1 cellular context compared by ENCODE assay signal in genomic region chr14:38261620-38262019, GRCh38.
TF ChIP-seq lines count a peak whose summit lies in the region.

No MANE protein-coding gene starts in this region.

TF ChIP-seq in HepG2, 621 proteins besides CTCF, POLR2A, EP300 and RAD21 (continued from another document):
- TF ChIP-seq ATF4 (CRISPR knock-in tag; IDR thresholded peaks at IDR 0.05): peak in 1 of 2 experiments; percentile 72; a peak in 1 of 4 replicates
- TF ChIP-seq, protein P1, sequence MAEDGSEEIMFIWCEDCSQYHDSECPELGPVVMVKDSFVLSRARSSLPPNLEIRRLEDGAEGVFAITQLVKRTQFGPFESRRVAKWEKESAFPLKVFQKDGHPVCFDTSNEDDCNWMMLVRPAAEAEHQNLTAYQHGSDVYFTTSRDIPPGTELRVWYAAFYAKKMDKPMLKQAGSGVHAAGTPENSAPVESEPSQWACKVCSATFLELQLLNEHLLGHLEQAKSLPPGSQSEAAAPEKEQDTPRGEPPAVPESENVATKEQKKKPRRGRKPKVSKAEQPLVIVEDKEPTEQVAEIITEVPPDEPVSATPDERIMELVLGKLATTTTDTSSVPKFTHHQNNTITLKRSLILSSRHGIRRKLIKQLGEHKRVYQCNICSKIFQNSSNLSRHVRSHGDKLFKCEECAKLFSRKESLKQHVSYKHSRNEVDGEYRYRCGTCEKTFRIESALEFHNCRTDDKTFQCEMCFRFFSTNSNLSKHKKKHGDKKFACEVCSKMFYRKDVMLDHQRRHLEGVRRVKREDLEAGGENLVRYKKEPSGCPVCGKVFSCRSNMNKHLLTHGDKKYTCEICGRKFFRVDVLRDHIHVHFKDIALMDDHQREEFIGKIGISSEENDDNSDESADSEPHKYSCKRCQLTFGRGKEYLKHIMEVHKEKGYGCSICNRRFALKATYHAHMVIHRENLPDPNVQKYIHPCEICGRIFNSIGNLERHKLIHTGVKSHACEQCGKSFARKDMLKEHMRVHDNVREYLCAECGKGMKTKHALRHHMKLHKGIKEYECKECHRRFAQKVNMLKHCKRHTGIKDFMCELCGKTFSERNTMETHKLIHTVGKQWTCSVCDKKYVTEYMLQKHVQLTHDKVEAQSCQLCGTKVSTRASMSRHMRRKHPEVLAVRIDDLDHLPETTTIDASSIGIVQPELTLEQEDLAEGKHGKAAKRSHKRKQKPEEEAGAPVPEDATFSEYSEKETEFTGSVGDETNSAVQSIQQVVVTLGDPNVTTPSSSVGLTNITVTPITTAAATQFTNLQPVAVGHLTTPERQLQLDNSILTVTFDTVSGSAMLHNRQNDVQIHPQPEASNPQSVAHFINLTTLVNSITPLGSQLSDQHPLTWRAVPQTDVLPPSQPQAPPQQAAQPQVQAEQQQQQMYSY (CRISPR knock-in tag; IDR thresholded peaks at IDR 0.05): no peak
- TF ChIP-seq PBX2 (CRISPR knock-in tag; IDR thresholded peaks at IDR 0.05): no peak
- TF ChIP-seq ZSCAN20 (CRISPR knock-in tag; IDR thresholded peaks at IDR 0.05; ENCODE audit: borderline replicate concordance): no peak
- TF ChIP-seq, protein P2, sequence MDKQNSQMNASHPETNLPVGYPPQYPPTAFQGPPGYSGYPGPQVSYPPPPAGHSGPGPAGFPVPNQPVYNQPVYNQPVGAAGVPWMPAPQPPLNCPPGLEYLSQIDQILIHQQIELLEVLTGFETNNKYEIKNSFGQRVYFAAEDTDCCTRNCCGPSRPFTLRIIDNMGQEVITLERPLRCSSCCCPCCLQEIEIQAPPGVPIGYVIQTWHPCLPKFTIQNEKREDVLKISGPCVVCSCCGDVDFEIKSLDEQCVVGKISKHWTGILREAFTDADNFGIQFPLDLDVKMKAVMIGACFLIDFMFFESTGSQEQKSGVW (CRISPR knock-in tag; IDR thresholded peaks at IDR 0.05; ENCODE audit: borderline replicate concordance): no peak
- TF ChIP-seq ZNF274 (CRISPR knock-in tag; IDR thresholded peaks at IDR 0.05): no peak
- TF ChIP-seq WIZ (CRISPR knock-in tag; IDR thresholded peaks at IDR 0.05): no peak
